Comparison of ENCODE assay signal across 22 cellular contexts in genomic region chr2:239132786-239133185, GRCh38.
"Had no signal": no experiment of that assay in that cellular context is flagged by ENCODE, and none has a peak within 500 bp of the region (broad histone marks: within the 10 kb centered on the region; RNA-seq: fewer than 3 reads in every experiment).

No MANE protein-coding gene starts in this region.

- H3K4me3 Mint-ChIP-seq: naive thymus-derived CD4-positive, alpha-beta T cell; nephron progenitor cell; stimulated activated naive B cell treated with anti-CD40 and anti-IgM and Interleukin-4, amounts not matched to agents 10 μg/mL and 1 μg/mL and 100 μg/mL, for 72 hours; stimulated activated naive CD8-positive, alpha-beta T cell treated with anti-CD3 and anti-CD28 coated beads, Interleukin-15, amount 100 ng/mL, for 72 hours had no signal

- H3K27me3 Mint-ChIP-seq: naive thymus-derived CD4-positive, alpha-beta T cell; stimulated activated naive B cell treated with anti-CD40 and anti-IgM and Interleukin-4, amounts not matched to agents 10 μg/mL and 1 μg/mL and 100 μg/mL, for 72 hours; stimulated activated naive CD8-positive, alpha-beta T cell treated with anti-CD3 and anti-CD28 coated beads, Interleukin-15, amount 100 ng/mL, for 72 hours had no signal

- H3K4me3 ChIP-seq: coronary artery, esophagus muscularis mucosa, gastrocnemius medialis, heart right ventricle, psoas muscle, sigmoid colon, skin epidermis, thyroid gland, upper lobe of left lung, uterus had no signal

- H3K9me3 ChIP-seq: esophagus muscularis mucosa, gastrocnemius medialis, neutrophil, psoas muscle, sigmoid colon, thyroid gland, upper lobe of left lung, uterus had no signal

- H3K4me1 ChIP-seq: gastrocnemius medialis, psoas muscle, sigmoid colon, thyroid gland, upper lobe of left lung, uterus had no signal

- H3K27ac Mint-ChIP-seq: nephron progenitor cell; stimulated activated naive B cell treated with anti-CD40 and anti-IgM and Interleukin-4, amounts not matched to agents 10 μg/mL and 1 μg/mL and 100 μg/mL, for 72 hours had no signal

- ATAC-seq: gastrocnemius medialis; heart right ventricle; naive thymus-derived CD4-positive, alpha-beta T cell; stimulated activated naive B cell treated with anti-CD40 and anti-IgM and Interleukin-4, amounts not matched to agents 10 μg/mL and 1 μg/mL and 100 μg/mL, for 72 hours; stimulated activated naive CD8-positive, alpha-beta T cell treated with anti-CD3 and anti-CD28 coated beads, Interleukin-15, amount 100 ng/mL, for 72 hours had no signal

- H3K27me3 ChIP-seq: esophagus muscularis mucosa, gastrocnemius medialis, heart right ventricle, neutrophil, sigmoid colon, thyroid gland, upper lobe of left lung, uterus had no signal

- H3K9me3 Mint-ChIP-seq: nephron progenitor cell had no signal

- H3K4me1 Mint-ChIP-seq: stimulated activated naive B cell treated with anti-CD40 and anti-IgM and Interleukin-4, amounts not matched to agents 10 μg/mL and 1 μg/mL and 100 μg/mL, for 72 hours; stimulated activated naive CD8-positive, alpha-beta T cell treated with anti-CD3 and anti-CD28 coated beads, Interleukin-15, amount 100 ng/mL, for 72 hours had no signal

- H3K27ac ChIP-seq: coronary artery, epithelial cell of prostate, esophagus muscularis mucosa, gastrocnemius medialis, heart right ventricle, neutrophil, psoas muscle, sigmoid colon, skin epidermis, thyroid gland, upper lobe of left lung, uterus had no signal

- H3K36me3 ChIP-seq: uterus had no signal

- DNase-seq: effector CD8-positive, alpha-beta T cell; gastrocnemius medialis; heart right ventricle; kidney glomerular epithelial cell; mammary epithelial cell; naive thymus-derived CD4-positive, alpha-beta T cell; nephron progenitor cell; retina; sigmoid colon; stimulated activated CD4-positive, alpha-beta T cell treated with anti-CD3 and anti-CD28 coated beads, Interleukin-2, amount 100 ng/mL, for 24 hours; stimulated activated CD4-positive, alpha-beta T cell treated with anti-CD3 and anti-CD28 coated beads, Interleukin-4, amount 100 ng/mL, for 4 hours; stimulated activated naive B cell treated with anti-CD40 and anti-IgM and Interleukin-4, amounts not matched to agents 10 μg/mL and 1 μg/mL and 100 μg/mL, for 72 hours; stimulated activated naive CD8-positive, alpha-beta T cell treated with anti-CD3 and anti-CD28 coated beads, Interleukin-15, amount 100 ng/mL, for 72 hours; thyroid gland; upper lobe of left lung; uterus had no signal
